7 cellular contexts compared by ENCODE assay signal in genomic region chr16:11941945-11942344, GRCh38. TPM values are rescaled to one million over a fixed set of nuclear protein-coding genes. Genes with fewer than 3 reads are reported as not detected.
DNase-seq lines count a peak whose midpoint lies in the region; ATAC-seq and TF ChIP-seq lines count a peak whose summit lies in the region.
"Not testable (repeated sequence)": the region's sequence is repeated elsewhere in the genome, so short reads cannot be mapped to it uniquely, and the experiment has no call there.

Gene NPIPB2 (minus strand): TSS chr16:11942045. CDS start chr16:11942045, 0 bp downstream.

- TF ChIP-seq POLR2A in suprapubic skin (IDR thresholded peaks at IDR 0.05) = not testable (repeated sequence)

- not testable (repeated sequence) for H3K27me3 Mint-ChIP-seq in Calu3 (ENCODE audit: unreplicated experiment); T-cell; activated CD8-positive, alpha-beta T cell treated with anti-CD3 and anti-CD28 coated beads, Interleukin-2, amount 10 ng/mL, durations not matched to agents 7 days and 5 days (ENCODE audit: low read depth); activated naive CD8-positive, alpha-beta T cell treated with anti-CD3 and anti-CD28 coated beads, Interleukin-2, amount 10 ng/mL, durations not matched to agents 7 days and 5 days; naive thymus-derived CD4-positive, alpha-beta T cell

- DNase-seq in Calu3; T-cell; activated CD8-positive, alpha-beta T cell treated with anti-CD3 and anti-CD28 coated beads, Interleukin-2, amount 10 ng/mL, durations not matched to agents 7 days and 5 days; activated naive CD8-positive, alpha-beta T cell treated with anti-CD3 and anti-CD28 coated beads, Interleukin-2, amount 10 ng/mL, durations not matched to agents 7 days and 5 days; dorsolateral prefrontal cortex; naive thymus-derived CD4-positive, alpha-beta T cell; suprapubic skin (ENCODE audit: low spot score in 2 of 2): not testable (repeated sequence)

- not testable (repeated sequence) for H3K27ac ChIP-seq in dorsolateral prefrontal cortex; naive thymus-derived CD4-positive, alpha-beta T cell (ENCODE audit: low read depth, low read length); suprapubic skin

- 100% methylated on average over 2 of the region's 4 CpGs for WGBS in suprapubic skin

- TF ChIP-seq CTCF in Calu3 (IDR thresholded peaks at IDR 0.05; ENCODE audit: unreplicated experiment); dorsolateral prefrontal cortex (IDR thresholded peaks at IDR 0.05 in 54 of 56, conservative IDR thresholded peaks at IDR 0.05 in 2 of 56; ENCODE audit: low read depth in 1 of 56, partially characterized antibody in 56 of 56); suprapubic skin (IDR thresholded peaks at IDR 0.05): not testable (repeated sequence)

- CTCF ChIA-PET in Calu3 (lab: Charles Lee); T-cell (lab: Charles Lee); activated CD8-positive, alpha-beta T cell treated with anti-CD3 and anti-CD28 coated beads, Interleukin-2, amount 10 ng/mL, durations not matched to agents 7 days and 5 days (lab: Charles Lee); naive thymus-derived CD4-positive, alpha-beta T cell (lab: Charles Lee): not testable (repeated sequence)

- not testable (repeated sequence) for TF ChIP-seq EP300 in suprapubic skin (IDR thresholded peaks at IDR 0.05)

- ATAC-seq in T-cell (replicated peaks in 1 of 4); activated CD8-positive, alpha-beta T cell treated with anti-CD3 and anti-CD28 coated beads, Interleukin-2, amount 10 ng/mL, durations not matched to agents 7 days and 5 days; activated naive CD8-positive, alpha-beta T cell treated with anti-CD3 and anti-CD28 coated beads, Interleukin-2, amount 10 ng/mL, durations not matched to agents 7 days and 5 days (ENCODE audit: low read depth); naive thymus-derived CD4-positive, alpha-beta T cell: not testable (repeated sequence)

- H3K9me3 ChIP-seq in naive thymus-derived CD4-positive, alpha-beta T cell (ENCODE audit: control insufficient read depth in 2 of 3, low read length in 3 of 3); suprapubic skin: not testable (repeated sequence)

- intact Hi-C loops in Calu3 (cut with micrococcal nuclease; ENCODE audit: unreplicated experiment); dorsolateral prefrontal cortex (cut with DNase I); naive thymus-derived CD4-positive, alpha-beta T cell (cut with micrococcal nuclease): not testable (repeated sequence)

- not testable (repeated sequence) for H3K27ac Mint-ChIP-seq in Calu3 (ENCODE audit: unreplicated experiment); T-cell; activated CD8-positive, alpha-beta T cell treated with anti-CD3 and anti-CD28 coated beads, Interleukin-2, amount 10 ng/mL, durations not matched to agents 7 days and 5 days; activated naive CD8-positive, alpha-beta T cell treated with anti-CD3 and anti-CD28 coated beads, Interleukin-2, amount 10 ng/mL, durations not matched to agents 7 days and 5 days; naive thymus-derived CD4-positive, alpha-beta T cell

- H3K4me3 ChIP-seq in dorsolateral prefrontal cortex; naive thymus-derived CD4-positive, alpha-beta T cell (ENCODE audit: low read length); suprapubic skin: not testable (repeated sequence)

- not testable (repeated sequence) for H3K36me3 ChIP-seq in naive thymus-derived CD4-positive, alpha-beta T cell (ENCODE audit: control insufficient read depth in 2 of 3, insufficient read depth in 3 of 3, low read length in 3 of 3); suprapubic skin

- not testable (repeated sequence) for H3K27me3 ChIP-seq in dorsolateral prefrontal cortex; naive thymus-derived CD4-positive, alpha-beta T cell (ENCODE audit: control insufficient read depth in 2 of 2, insufficient read depth in 2 of 2, low read length in 2 of 2); suprapubic skin

- H3K4me3 Mint-ChIP-seq in Calu3 (ENCODE audit: low read depth, unreplicated experiment); T-cell; activated CD8-positive, alpha-beta T cell treated with anti-CD3 and anti-CD28 coated beads, Interleukin-2, amount 10 ng/mL, durations not matched to agents 7 days and 5 days; activated naive CD8-positive, alpha-beta T cell treated with anti-CD3 and anti-CD28 coated beads, Interleukin-2, amount 10 ng/mL, durations not matched to agents 7 days and 5 days; naive thymus-derived CD4-positive, alpha-beta T cell: not testable (repeated sequence)

- POLR2A ChIA-PET in T-cell (lab: Charles Lee); activated CD8-positive, alpha-beta T cell treated with anti-CD3 and anti-CD28 coated beads, Interleukin-2, amount 10 ng/mL, durations not matched to agents 7 days and 5 days (lab: Charles Lee); activated naive CD8-positive, alpha-beta T cell treated with anti-CD3 and anti-CD28 coated beads, Interleukin-2, amount 10 ng/mL, durations not matched to agents 7 days and 5 days (lab: Charles Lee); naive thymus-derived CD4-positive, alpha-beta T cell (lab: Charles Lee): not testable (repeated sequence)

- H3K36me3 Mint-ChIP-seq in Calu3 (ENCODE audit: insufficient read depth, unreplicated experiment); T-cell; activated CD8-positive, alpha-beta T cell treated with anti-CD3 and anti-CD28 coated beads, Interleukin-2, amount 10 ng/mL, durations not matched to agents 7 days and 5 days (ENCODE audit: low read depth); activated naive CD8-positive, alpha-beta T cell treated with anti-CD3 and anti-CD28 coated beads, Interleukin-2, amount 10 ng/mL, durations not matched to agents 7 days and 5 days; naive thymus-derived CD4-positive, alpha-beta T cell: not testable (repeated sequence)

- not testable (repeated sequence) for BruUV-seq in Calu3 (replicated peaks; lab: Mats Ljungman, UMichigan)

- not testable (repeated sequence) for H3K9me3 Mint-ChIP-seq in Calu3 (ENCODE audit: low read depth, unreplicated experiment); T-cell; activated CD8-positive, alpha-beta T cell treated with anti-CD3 and anti-CD28 coated beads, Interleukin-2, amount 10 ng/mL, durations not matched to agents 7 days and 5 days (ENCODE audit: insufficient read depth); activated naive CD8-positive, alpha-beta T cell treated with anti-CD3 and anti-CD28 coated beads, Interleukin-2, amount 10 ng/mL, durations not matched to agents 7 days and 5 days; naive thymus-derived CD4-positive, alpha-beta T cell

- H3K4me1 Mint-ChIP-seq in Calu3 (ENCODE audit: low read depth, unreplicated experiment); T-cell; activated CD8-positive, alpha-beta T cell treated with anti-CD3 and anti-CD28 coated beads, Interleukin-2, amount 10 ng/mL, durations not matched to agents 7 days and 5 days (ENCODE audit: low read depth); activated naive CD8-positive, alpha-beta T cell treated with anti-CD3 and anti-CD28 coated beads, Interleukin-2, amount 10 ng/mL, durations not matched to agents 7 days and 5 days; naive thymus-derived CD4-positive, alpha-beta T cell: not testable (repeated sequence)

- H3K4me1 ChIP-seq in naive thymus-derived CD4-positive, alpha-beta T cell (ENCODE audit: control insufficient read depth in 2 of 2, insufficient read depth in 2 of 2, low read length in 2 of 2); suprapubic skin: not testable (repeated sequence)

RNA-seq across cellular contexts. Expression of gene NPIPB2, which starts in this region (rescaled TPM):
- total RNA-seq in Calu3 (2022) (16.2 and 21.3 TPM in 2 replicates), T-cell (10 to 100 TPM; 14.6 to 23.1 (median 19.5) TPM), dorsolateral prefrontal cortex (10 to 100 TPM in 119 of 120 experiments, 1 to 10 TPM in 1; 7.7 to 62.0 (median 23.6) TPM), suprapubic skin (10 to 100 TPM; 10.4 to 59.9 (median 12.4) TPM)
- total RNA-seq in activated CD8-positive, alpha-beta T cell treated with anti-CD3 and anti-CD28 coated beads, Interleukin-2, amount 10 ng/mL, durations not matched to agents 7 days and 5 days = 10 to 100 TPM; 12.0 to 17.9 TPM
- 10 to 100 TPM; 18.1 to 18.3 TPM for total RNA-seq in activated naive CD8-positive, alpha-beta T cell treated with anti-CD3 and anti-CD28 coated beads, Interleukin-2, amount 10 ng/mL, durations not matched to agents 7 days and 5 days
- 10 to 100 TPM; 13.7 to 31.0 (median 19.1) TPM for total RNA-seq in naive thymus-derived CD4-positive, alpha-beta T cell
- 1 to 10 TPM; 2.2 to 3.2 TPM for polyA plus RNA-seq in naive thymus-derived CD4-positive, alpha-beta T cell
